ENCODE assay signal across 19 cellular contexts in the genomic region with DNA sequence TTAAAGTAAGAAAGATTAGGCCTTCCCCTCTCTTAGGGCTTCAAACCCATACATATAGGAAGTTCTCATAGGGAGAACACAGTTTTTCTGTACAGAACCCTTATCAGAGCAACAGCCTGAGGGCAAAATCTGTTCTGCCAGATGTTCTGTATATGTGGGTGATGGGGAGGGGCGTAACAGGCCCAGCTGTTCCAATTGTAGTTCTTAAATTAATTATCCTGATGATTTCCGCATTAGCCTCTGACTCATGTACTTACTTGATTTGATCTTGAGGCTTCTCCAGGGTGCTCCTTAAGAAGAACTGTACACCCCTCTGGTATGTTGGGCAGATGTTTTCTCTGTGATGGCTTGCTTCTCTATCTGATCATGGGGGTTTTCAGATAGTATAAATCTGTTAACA.
A peak's percentile ranks its signal among the peaks of the same experiment; 100 is the strongest.
DNase-seq lines count a peak whose midpoint lies in the region; ATAC-seq, FAIRE-seq and TF ChIP-seq lines count a peak whose summit lies in the region.
"Had no signal": no experiment of that assay in that cellular context is flagged by ENCODE, and none has a peak within 500 bp of the region (broad histone marks: within the 10 kb centered on the region; RNA-seq: fewer than 3 reads in every experiment).

No MANE protein-coding gene starts in this region.

- H2BK12ac ChIP-seq in mesenchymal stem cell (ENCODE audit: low read length in 2 of 2) = no peak overlapping the region

- H3K36me3 Mint-ChIP-seq in T-helper 17 cell (ENCODE audit: low read depth) = no peaks in the 10 kb centered on the region
- H3K36me3 Mint-ChIP-seq: CD14-positive monocyte, IgD-negative memory B cell had no signal

- POLR2A ChIA-PET in SK-N-SH (lab: Yijun Ruan, JAX) = no interaction called here

- dilution Hi-C loops in keratinocyte (cut with MboI; ENCODE audit: extremely low pct_ligation_motif_present, low sequenced_read_pairs) = no loop called here

- H3K27ac Mint-ChIP-seq in T-helper 17 cell = no peak overlapping the region
- H3K27ac Mint-ChIP-seq: CD14-positive monocyte, GM23338, IgD-negative memory B cell had no signal

- H3K9me2 ChIP-seq in GM23248 (ENCODE audit: insufficient read depth) (no peaks in the 10 kb centered on the region), SK-N-SH (no peaks in the 10 kb centered on the region)

- no peak overlapping the region for H3K23ac ChIP-seq in mesenchymal stem cell (ENCODE audit: low read length in 2 of 2)

- no peaks in the 10 kb centered on the region for H3K79me1 ChIP-seq in mesenchymal stem cell (replicated peaks; ENCODE audit: low read length, poor library complexity, severe bottlenecking)

- H3K4me3 ChIP-seq in GM23248 (no peak overlapping the region), SK-N-SH (ENCODE audit: low read depth in 2 of 2, low read length in 1 of 2) (no peak overlapping the region), keratinocyte (ENCODE audit: control insufficient read depth in 2 of 3, extremely low read depth in 1 of 3, insufficient read depth in 2 of 3, low read depth in 1 of 3, low read length in 3 of 3) (no peak overlapping the region), mesenchymal stem cell (ENCODE audit: insufficient read depth in 1 of 2, low read depth in 1 of 2, low read length in 2 of 2) (no peak overlapping the region)
- H3K4me3 ChIP-seq: GM23338 had no signal

- FAIRE-seq in keratinocyte (lab: Jason Lieb, UNC) = peak; percentile 23
- FAIRE-seq: HTR-8/SVneo, TTC549 had no signal

- ATAC-seq in T-helper 17 cell = no peak
- ATAC-seq: GM23338 had no signal

- CTCF ChIA-PET in SK-N-SH (lab: Yijun Ruan, JAX) = no interaction called here

- H3F3A ChIP-seq in GM23248 (ENCODE audit: insufficient read depth) (no peaks in the 10 kb centered on the region), SK-N-SH (replicated peaks; ENCODE audit: insufficient read depth) (no peaks in the 10 kb centered on the region)

- H2BK5ac ChIP-seq in mesenchymal stem cell (ENCODE audit: low read depth, low read length, poor library complexity, severe bottlenecking) = no peak overlapping the region

- H3K9me1 ChIP-seq in keratinocyte (ENCODE audit: control insufficient read depth, extremely low read depth, insufficient read depth, low read length) = no peaks in the 10 kb centered on the region

- H3K4me1 ChIP-seq in GM23248 (ENCODE audit: insufficient read depth) (no peaks in the 10 kb centered on the region), SK-N-SH (ENCODE audit: control insufficient read depth in 1 of 2, insufficient read depth in 2 of 2, low read depth in 1 of 2, low read length in 1 of 2) (peaks cover 0 to 7% of the 10 kb centered on the region in 2 experiments; a peak in 3 of 4 replicates), keratinocyte (ENCODE audit: control insufficient read depth, extremely low read depth, insufficient read depth, low read length) (peaks cover 15% of the 10 kb centered on the region), mesenchymal stem cell (ENCODE audit: control insufficient read depth, insufficient read depth, low read depth, low read length) (no peaks in the 10 kb centered on the region)

- no peak overlapping the region for H3K4ac ChIP-seq in mesenchymal stem cell (ENCODE audit: low read depth in 1 of 2, low read length in 2 of 2)

- DNase-seq in D341Med (ENCODE audit: low spot score) (peak; percentile 22), GM23248 (peak; percentile 15), SK-N-SH (peak; percentile 64), keratinocyte (ENCODE audit: low read depth, low spot score) (no peak), H4 (ENCODE audit: low spot score) (no peak), T-helper 17 cell (no peak), occipital lobe (lab: John Stamatoyannopoulos, UW) (no peak), mesenchymal stem cell (no peak)
- DNase-seq: Kasumi-1, MM.1S, NCI-H1105, NCI-H1694 treated with DMSO at 0.1 percent for 48 hours, NCI-H446 treated with DMSO at 0.1 percent for 48 hours, SHP77 treated with DMSO at 0.1 percent for 48 hours had no signal

- no peak overlapping the region for H4K8ac ChIP-seq in mesenchymal stem cell (ENCODE audit: low read length)

- in situ Hi-C loops in GM23248 (cut with MboI) = no loop called here

- H2AK5ac ChIP-seq in mesenchymal stem cell (ENCODE audit: low read length, severe bottlenecking) = no peak overlapping the region

- H2BK15ac ChIP-seq in mesenchymal stem cell (ENCODE audit: low read depth, poor library complexity, severe bottlenecking) = no peak overlapping the region

- H3K9me3 ChIP-seq in GM23248 (ENCODE audit: low read depth) (no peaks in the 10 kb centered on the region), SK-N-SH (no peaks in the 10 kb centered on the region), keratinocyte (ENCODE audit: control insufficient read depth, low read depth, low read length) (no peaks in the 10 kb centered on the region), T-helper 17 cell (ENCODE audit: control insufficient read depth, low read length, poor library complexity, severe bottlenecking) (no peaks in the 10 kb centered on the region), mesenchymal stem cell (ENCODE audit: control insufficient read depth, low read length) (no peaks in the 10 kb centered on the region)

- no peak overlapping the region for H2AFZ ChIP-seq in GM23248
- H2AFZ ChIP-seq in SK-N-SH (ENCODE audit: low read depth) = no peak overlapping the region
- no peak overlapping the region for H2AFZ ChIP-seq in keratinocyte (ENCODE audit: control insufficient read depth, low read length)
- no peak overlapping the region for H2AFZ ChIP-seq in mesenchymal stem cell (ENCODE audit: low read depth, low read length)
- H2AFZ ChIP-seq: GM23338 had no signal

- H3K27ac ChIP-seq in GM23248 = no peak overlapping the region
- H3K27ac ChIP-seq in SK-N-SH (ENCODE audit: low read depth in 2 of 2, low read length in 1 of 2) = no peak overlapping the region
- H3K27ac ChIP-seq in keratinocyte (ENCODE audit: control insufficient read depth, insufficient read depth, low read length) = no peak overlapping the region
- no peak overlapping the region for H3K27ac ChIP-seq in mesenchymal stem cell (ENCODE audit: low read length, poor library complexity, severe bottlenecking)

- H3K18ac ChIP-seq in mesenchymal stem cell (ENCODE audit: low read depth in 1 of 2, low read length in 2 of 2) = no peak overlapping the region

- H3K4me2 ChIP-seq in GM23248 (ENCODE audit: unreplicated experiment) = no peak overlapping the region
- H3K4me2 ChIP-seq in SK-N-SH = no peak overlapping the region
- no peak overlapping the region for H3K4me2 ChIP-seq in keratinocyte (ENCODE audit: control insufficient read depth, extremely low read depth, insufficient read depth, low read depth, low read length)
- no peak overlapping the region for H3K4me2 ChIP-seq in mesenchymal stem cell (ENCODE audit: low read length, poor library complexity, severe bottlenecking)
- H3K4me2 ChIP-seq: GM23338 had no signal

- no peak for TF ChIP-seq CTCF in SK-N-SH (IDR thresholded peaks at IDR 0.05)
- TF ChIP-seq CTCF in keratinocyte (optimal IDR thresholded peaks at IDR 0.05 in 1 of 3, IDR thresholded peaks at IDR 0.05 in 1 of 3, conservative IDR thresholded peaks at IDR 0.05 in 1 of 3; ENCODE audit: extremely low read depth in 1 of 3, insufficient read depth in 2 of 3, low read length in 3 of 3) = no peak

- TF ChIP-seq RAD21 in SK-N-SH (IDR thresholded peaks at IDR 0.05; ENCODE audit: low read length) = peak; percentile 1; the same call in 1 of the 2 replicates

- no peak overlapping the region for H3K4me3 Mint-ChIP-seq in T-helper 17 cell
- H3K4me3 Mint-ChIP-seq: CD14-positive monocyte, GM23338, IgD-negative memory B cell had no signal

- H3K79me2 ChIP-seq in GM23248 (ENCODE audit: insufficient read depth) = no peaks in the 10 kb centered on the region
- H3K79me2 ChIP-seq in SK-N-SH (ENCODE audit: insufficient read depth) = no peaks in the 10 kb centered on the region
- H3K79me2 ChIP-seq in keratinocyte (ENCODE audit: control insufficient read depth, insufficient read depth, low read length) = no peaks in the 10 kb centered on the region

- H3K14ac ChIP-seq in mesenchymal stem cell (ENCODE audit: low read length in 2 of 2) = no peak overlapping the region

- H3K4me1 Mint-ChIP-seq in T-helper 17 cell = no peaks in the 10 kb centered on the region
- H3K4me1 Mint-ChIP-seq: CD14-positive monocyte, IgD-negative memory B cell had no signal

- no peaks in the 10 kb centered on the region for H3K27me3 Mint-ChIP-seq in T-helper 17 cell
- H3K27me3 Mint-ChIP-seq: IgD-negative memory B cell had no signal

- no peaks in the 10 kb centered on the region for H3K27me3 ChIP-seq in GM23248 (replicated peaks; ENCODE audit: insufficient read depth)
- no peaks in the 10 kb centered on the region for H3K27me3 ChIP-seq in SK-N-SH (ENCODE audit: insufficient read depth)
- H3K27me3 ChIP-seq in keratinocyte (ENCODE audit: control insufficient read depth, extremely low read depth, insufficient read depth, low read length) = no peaks in the 10 kb centered on the region
- H3K27me3 ChIP-seq in mesenchymal stem cell (ENCODE audit: control insufficient read depth in 1 of 2, insufficient read depth in 1 of 2, low read length in 2 of 2) = no peaks in the 10 kb centered on the region

- no peak overlapping the region for H3K9ac ChIP-seq in GM23248
- no peak overlapping the region for H3K9ac ChIP-seq in SK-N-SH
- no peak overlapping the region for H3K9ac ChIP-seq in keratinocyte (ENCODE audit: control insufficient read depth, extremely low read depth, insufficient read depth, low read length)
- no peak overlapping the region for H3K9ac ChIP-seq in mesenchymal stem cell (ENCODE audit: low read length)

- WGBS in GM23248 (ENCODE audit: low coverage in 1 of 2, low lambda C conversion rate in 2 of 2, missing lambda C conversion rate in 2 of 2), 2 experiments = 20 to 28% methylated on average over 2 of the region's 2 CpGs
- WGBS in SK-N-SH (ENCODE audit: low lambda C conversion rate) = 36% methylated on average over 2 of the region's 2 CpGs
- WGBS in mesenchymal stem cell = 92% methylated on average over 2 of the region's 2 CpGs

- H3K36me3 ChIP-seq in GM23248 (ENCODE audit: low read depth) (no peaks in the 10 kb centered on the region), SK-N-SH (replicated peaks in 1 of 2; ENCODE audit: control insufficient read depth in 1 of 2, insufficient read depth in 2 of 2, low read length in 1 of 2) (no peaks in the 10 kb centered on the region), keratinocyte (ENCODE audit: control insufficient read depth in 2 of 2, extremely low read depth in 1 of 2, insufficient read depth in 2 of 2, low read length in 2 of 2) (no peaks in the 10 kb centered on the region), mesenchymal stem cell (ENCODE audit: control insufficient read depth in 1 of 2, insufficient read depth in 2 of 2, low read depth in 1 of 2, low read length in 2 of 2) (no peaks in the 10 kb centered on the region)

- no peak overlapping the region for H2BK120ac ChIP-seq in mesenchymal stem cell (ENCODE audit: low read depth, low read length)

- TF ChIP-seq EP300 in SK-N-SH (IDR thresholded peaks at IDR 0.05; ENCODE audit: borderline replicate concordance in 1 of 2, low read depth in 1 of 2, low read length in 1 of 2) = peak in 1 of 2 experiments; percentile 79; a peak in 2 of 4 replicates

- no peak overlapping the region for H4K91ac ChIP-seq in mesenchymal stem cell (ENCODE audit: low read length)

- H4K20me1 ChIP-seq in GM23248 (ENCODE audit: insufficient read depth) = no peaks in the 10 kb centered on the region
- H4K20me1 ChIP-seq in SK-N-SH (ENCODE audit: insufficient read depth) = no peaks in the 10 kb centered on the region
- no peaks in the 10 kb centered on the region for H4K20me1 ChIP-seq in keratinocyte (ENCODE audit: control insufficient read depth, extremely low read depth, insufficient read depth, low read length)

Comparison
In these comparisons a context has a peak if more than half of its experiments do, and no peak if none do; other contexts are left out.
1. DNase-seq: peak in D341Med (single experiment), GM23248 (single experiment) and SK-N-SH (single experiment); none in keratinocyte (single experiment), H4 (single experiment), T-helper 17 cell (0 of 3), occipital lobe (single experiment) and mesenchymal stem cell (single experiment).